7 cellular contexts compared by ENCODE assay signal in genomic region chr19:48241771-48242170, GRCh38. TPM values are rescaled to one million over a fixed set of nuclear protein-coding genes. Genes with fewer than 3 reads are reported as not detected.
DNase-seq lines count a peak whose midpoint lies in the region; ATAC-seq, FAIRE-seq and TF ChIP-seq lines count a peak whose summit lies in the region.
"Not testable (repeated sequence)": the region's sequence is repeated elsewhere in the genome, so short reads cannot be mapped to it uniquely, and the experiment has no call there.

No MANE protein-coding gene starts in this region.

- peaks cover 30 to 34% of the 10 kb centered on the region in 2 experiments for H3K4me1 ChIP-seq in neutrophil (ENCODE audit: control insufficient read depth in 1 of 2, insufficient read depth in 1 of 2, low read depth in 1 of 2, low read length in 1 of 2)

- peak; percentile 94 for DNase-seq in SW480 (ENCODE audit: low spot score)
- DNase-seq in activated CD4-positive, alpha-beta memory T cell treated with anti-CD3 and anti-CD28 coated beads for 36 hours: peak; percentile 58
- DNase-seq in activated naive CD8-positive, alpha-beta T cell treated with anti-CD3 and anti-CD28 coated beads for 36 hours; immature natural killer cell; urothelium cell line (ENCODE audit: low spot score): not testable (repeated sequence)

- H3K27ac ChIP-seq in neutrophil: peak overlapping the region; percentile 77

- CTCF ChIA-PET in activated CD4-positive, alpha-beta memory T cell treated with anti-CD3 and anti-CD28 coated beads for 36 hours (lab: Charles Lee): interaction anchor here (1.2 kb wide), 1 partner anchor 8 kb away, joined by 3 read pairs; no protein-coding TSS in a partner anchor

- ATAC-seq in activated T-helper 17 cell treated with anti-CD3 and anti-CD28 coated beads, Interleukin-2, amount 50 U/mL, for 72 hours (replicated peaks): peak; percentile 66

- H3K9me3 ChIP-seq in neutrophil: not testable (repeated sequence)

- not testable (repeated sequence) for H3K9me3 Mint-ChIP-seq in activated CD4-positive, alpha-beta memory T cell treated with anti-CD3 and anti-CD28 coated beads for 36 hours; activated T-helper 17 cell treated with anti-CD3 and anti-CD28 coated beads, Interleukin-2, amount 50 U/mL, for 72 hours; activated naive CD8-positive, alpha-beta T cell treated with anti-CD3 and anti-CD28 coated beads for 36 hours; immature natural killer cell

- not testable (repeated sequence) for H3K27me3 ChIP-seq in neutrophil

- H3K27ac Mint-ChIP-seq in activated CD4-positive, alpha-beta memory T cell treated with anti-CD3 and anti-CD28 coated beads for 36 hours: peak overlapping the region; percentile 63
- peak overlapping the region; percentile 88 for H3K27ac Mint-ChIP-seq in activated T-helper 17 cell treated with anti-CD3 and anti-CD28 coated beads, Interleukin-2, amount 50 U/mL, for 72 hours
- H3K27ac Mint-ChIP-seq in activated naive CD8-positive, alpha-beta T cell treated with anti-CD3 and anti-CD28 coated beads for 36 hours: peak overlapping the region; percentile 39
- H3K27ac Mint-ChIP-seq in immature natural killer cell: peak overlapping the region in 4 of 6 donors; percentile 10 to 60 (median 28)

- POLR2A ChIA-PET in activated CD4-positive, alpha-beta memory T cell treated with anti-CD3 and anti-CD28 coated beads for 36 hours (lab: Charles Lee): not testable (repeated sequence)

- not testable (repeated sequence) for H3K4me3 ChIP-seq in neutrophil (ENCODE audit: low read depth in 1 of 2, low read length in 1 of 2)

- peaks cover 60% of the 10 kb centered on the region for H3K4me1 Mint-ChIP-seq in activated CD4-positive, alpha-beta memory T cell treated with anti-CD3 and anti-CD28 coated beads for 36 hours (ENCODE audit: low read depth)
- H3K4me1 Mint-ChIP-seq in activated T-helper 17 cell treated with anti-CD3 and anti-CD28 coated beads, Interleukin-2, amount 50 U/mL, for 72 hours: peaks cover 42% of the 10 kb centered on the region
- H3K4me1 Mint-ChIP-seq in activated naive CD8-positive, alpha-beta T cell treated with anti-CD3 and anti-CD28 coated beads for 36 hours: peaks cover 42% of the 10 kb centered on the region
- H3K4me1 Mint-ChIP-seq in immature natural killer cell: peaks cover 31 to 49% of the 10 kb centered on the region in 2 donors

- not testable (repeated sequence) for TF ChIP-seq CTCF in neutrophil (IDR thresholded peaks at IDR 0.05)

- peak; percentile 9 for FAIRE-seq in urothelium cell line (lab: Jason Lieb, UNC)

- peaks cover 81% of the 10 kb centered on the region for H3K36me3 ChIP-seq in neutrophil

- H3K36me3 Mint-ChIP-seq in activated CD4-positive, alpha-beta memory T cell treated with anti-CD3 and anti-CD28 coated beads for 36 hours: peaks cover 55% of the 10 kb centered on the region
- peaks cover 93% of the 10 kb centered on the region for H3K36me3 Mint-ChIP-seq in activated T-helper 17 cell treated with anti-CD3 and anti-CD28 coated beads, Interleukin-2, amount 50 U/mL, for 72 hours (ENCODE audit: low read depth)
- peaks cover 67% of the 10 kb centered on the region for H3K36me3 Mint-ChIP-seq in activated naive CD8-positive, alpha-beta T cell treated with anti-CD3 and anti-CD28 coated beads for 36 hours
- H3K36me3 Mint-ChIP-seq in immature natural killer cell: peaks cover 36 to 44% (median 39%) of the 10 kb centered on the region in 3 donors

- not testable (repeated sequence) for H3K4me3 Mint-ChIP-seq in activated CD4-positive, alpha-beta memory T cell treated with anti-CD3 and anti-CD28 coated beads for 36 hours; activated naive CD8-positive, alpha-beta T cell treated with anti-CD3 and anti-CD28 coated beads for 36 hours; immature natural killer cell
- peak overlapping the region; percentile 56 for H3K4me3 Mint-ChIP-seq in activated T-helper 17 cell treated with anti-CD3 and anti-CD28 coated beads, Interleukin-2, amount 50 U/mL, for 72 hours

- not testable (repeated sequence) for H3K27me3 Mint-ChIP-seq in activated CD4-positive, alpha-beta memory T cell treated with anti-CD3 and anti-CD28 coated beads for 36 hours; activated T-helper 17 cell treated with anti-CD3 and anti-CD28 coated beads, Interleukin-2, amount 50 U/mL, for 72 hours; activated naive CD8-positive, alpha-beta T cell treated with anti-CD3 and anti-CD28 coated beads for 36 hours; immature natural killer cell (ENCODE audit: low read depth in 3 of 3)

- intact Hi-C loops in activated CD4-positive, alpha-beta memory T cell treated with anti-CD3 and anti-CD28 coated beads for 36 hours (cut with micrococcal nuclease): not testable (repeated sequence)

RNA-seq across cellular contexts. Expression of gene CARD8, which starts 13.9 kb away (rescaled TPM):
- 100 to 1,000 TPM; 152 TPM for total RNA-seq in activated CD4-positive, alpha-beta memory T cell treated with anti-CD3 and anti-CD28 coated beads for 36 hours
- 100 to 1,000 TPM; 161 to 244 TPM for total RNA-seq in activated T-helper 17 cell treated with anti-CD3 and anti-CD28 coated beads, Interleukin-2, amount 50 U/mL, for 72 hours
- 100 to 1,000 TPM; 102 to 103 TPM for total RNA-seq in activated naive CD8-positive, alpha-beta T cell treated with anti-CD3 and anti-CD28 coated beads for 36 hours
- 100 to 1,000 TPM in 1 of 3 donors, 10 to 100 TPM in 2; 74.2 to 109 (median 86.3) TPM for polyA plus RNA-seq in immature natural killer cell

RNA-seq across cellular contexts. Expression of gene ZNF114, which starts 28.1 kb away (rescaled TPM):
- total RNA-seq in activated CD4-positive, alpha-beta memory T cell treated with anti-CD3 and anti-CD28 coated beads for 36 hours: under 1 TPM; 0.29 to 0.31 TPM
- total RNA-seq in activated T-helper 17 cell treated with anti-CD3 and anti-CD28 coated beads, Interleukin-2, amount 50 U/mL, for 72 hours: 1 to 10 TPM in 1 of 2 donors, not detected in 1; 1.4 TPM
- total RNA-seq in activated naive CD8-positive, alpha-beta T cell treated with anti-CD3 and anti-CD28 coated beads for 36 hours: under 1 TPM; 0.44 to 0.60 TPM
- 1 to 10 TPM in 1 of 3 donors, under 1 TPM in 1, not detected in 1; 0.22 to 2.1 TPM for polyA plus RNA-seq in immature natural killer cell

Comparison
In these comparisons a context has a peak if more than half of its experiments do, and no peak if none do; other contexts are left out.
1. H3K27ac Mint-ChIP-seq: peak in every context shown above with its lines; median percentile 88 in activated T-helper 17 cell treated with anti-CD3 and anti-CD28 coated beads, Interleukin-2, amount 50 U/mL, for 72 hours; 63 in activated CD4-positive, alpha-beta memory T cell treated with anti-CD3 and anti-CD28 coated beads for 36 hours; 39 in activated naive CD8-positive, alpha-beta T cell treated with anti-CD3 and anti-CD28 coated beads for 36 hours; 28 in immature natural killer cell.